Comparison of ENCODE assay signal across 1 cellular context in genomic region chr9:122819791-122820489, GRCh38.
TF ChIP-seq lines count a peak whose summit lies in the region.

No MANE protein-coding gene starts in this region.

TF ChIP-seq in GM23338, 12 proteins besides CTCF, POLR2A, EP300 and RAD21 (continued from another document):
- TF ChIP-seq REST (IDR thresholded peaks at IDR 0.05; ENCODE audit: unreplicated experiment) (no peak), ZNF462 (CRISPR knock-in tag; IDR thresholded peaks at IDR 0.05) (no peak), EZH2phosphoT487 (IDR thresholded peaks at IDR 0.05; ENCODE audit: unreplicated experiment) (no peak), POLR2AphosphoS5 (IDR thresholded peaks at IDR 0.05; ENCODE audit: low read depth) (no peak), JUNB (IDR thresholded peaks at IDR 0.05; ENCODE audit: unreplicated experiment) (no peak), ETS1 (IDR thresholded peaks at IDR 0.05) (no peak), NANOG (IDR thresholded peaks at IDR 0.05; ENCODE audit: borderline replicate concordance) (no peak), ZNF114 (CRISPR knock-in tag; IDR thresholded peaks at IDR 0.05) (no peak)
